14 cellular contexts compared by ENCODE assay signal in genomic region chr4:185196437-185196836, GRCh38. TPM values are rescaled to one million over a fixed set of nuclear protein-coding genes. Genes with fewer than 3 reads are reported as not detected.
DNase-seq lines count a peak whose midpoint lies in the region; ATAC-seq and TF ChIP-seq lines count a peak whose summit lies in the region.
"Had no signal": no experiment of that assay in that cellular context is flagged by ENCODE, and none has a peak within 500 bp of the region (broad histone marks: within the 10 kb centered on the region; RNA-seq: fewer than 3 reads in every experiment).

No MANE protein-coding gene starts in this region.

- CTCF ChIA-PET in PC-9 (lab: Charles Lee): interaction anchor here (0.6 to 1.0 kb wide), 3 partner anchors 12 to 149 kb away, joined by 4 to 11 read pairs (median 4); no protein-coding TSS in a partner anchor

- peaks cover 14% of the 10 kb centered on the region for H3F3A ChIP-seq in PC-9 (ENCODE audit: insufficient read depth, low read depth)

- no peak overlapping the region for H3K4me3 ChIP-seq in PC-9
- H3K4me3 ChIP-seq: GM12878 had no signal

- peaks cover 27% of the 10 kb centered on the region for H3K4me1 Mint-ChIP-seq in activated naive CD8-positive, alpha-beta T cell treated with anti-CD3 and anti-CD28 coated beads, Interleukin-2, amount 50 U/mL, for 24 hours
- peaks cover 27% of the 10 kb centered on the region for H3K4me1 Mint-ChIP-seq in activated naive CD8-positive, alpha-beta T cell treated with anti-CD3 and anti-CD28 coated beads for 36 hours

- no peaks in the 10 kb centered on the region for H3K36me3 ChIP-seq in PC-9 (ENCODE audit: low read depth)

- no peak overlapping the region for H3K4me3 Mint-ChIP-seq in activated naive CD8-positive, alpha-beta T cell treated with anti-CD3 and anti-CD28 coated beads, Interleukin-2, amount 50 U/mL, for 24 hours
- no peak overlapping the region for H3K4me3 Mint-ChIP-seq in activated naive CD8-positive, alpha-beta T cell treated with anti-CD3 and anti-CD28 coated beads for 36 hours
- H3K4me3 Mint-ChIP-seq: CD4-positive, alpha-beta memory T cell had no signal

- no peak for DNase-seq in activated naive CD8-positive, alpha-beta T cell treated with anti-CD3 and anti-CD28 coated beads, Interleukin-2, amount 50 U/mL, for 24 hours
- no peak for DNase-seq in activated naive CD8-positive, alpha-beta T cell treated with anti-CD3 and anti-CD28 coated beads for 36 hours
- DNase-seq in PC-9 (peak; percentile 26 to 88), NCI-H128 (lab: John Stamatoyannopoulos, UW; ENCODE audit: unreplicated experiment) (no peak), middle frontal gyrus (ENCODE audit: extremely low spot score, low spot score) (no peak)
- DNase-seq in activated CD4-positive, CD25-positive, alpha-beta regulatory T cell (lab: John Stamatoyannopoulos, UW): no peak
- DNase-seq: ACHN; C1 segment of cervical spinal cord; CD4-positive, alpha-beta memory T cell; DMS79; HCEC 1CT had no signal

- intact Hi-C loops in PC-9 (cut with micrococcal nuclease; ENCODE audit: unreplicated experiment): no loop called here

- POLR2A ChIA-PET in PC-9 (lab: Charles Lee; ENCODE audit: unreplicated experiment): interaction anchor here (0.6 to 0.7 kb wide), 3 partner anchors 151 to 208 kb away, joined by 4 to 11 read pairs (median 7); no protein-coding TSS in a partner anchor

- peaks cover 46% of the 10 kb centered on the region for H3K79me2 ChIP-seq in PC-9 (ENCODE audit: low read depth)

- no peaks in the 10 kb centered on the region for H3K9me3 Mint-ChIP-seq in activated naive CD8-positive, alpha-beta T cell treated with anti-CD3 and anti-CD28 coated beads, Interleukin-2, amount 50 U/mL, for 24 hours
- H3K9me3 Mint-ChIP-seq in activated naive CD8-positive, alpha-beta T cell treated with anti-CD3 and anti-CD28 coated beads for 36 hours: no peaks in the 10 kb centered on the region
- H3K9me3 Mint-ChIP-seq: CD4-positive, alpha-beta memory T cell had no signal

- H3K27me3 ChIP-seq in PC-9 (ENCODE audit: insufficient read depth, low read depth): no peaks in the 10 kb centered on the region

- BruUV-seq in PC-9 (replicated peaks; lab: Mats Ljungman, UMichigan): no TSS peak

- H2AFZ ChIP-seq in PC-9: no peak overlapping the region

- no peaks in the 10 kb centered on the region for H4K20me1 ChIP-seq in PC-9 (ENCODE audit: insufficient read depth)

- H3K4me1 ChIP-seq in PC-9 (replicated peaks; ENCODE audit: insufficient read depth): peaks cover 29% of the 10 kb centered on the region

- H3K9me2 ChIP-seq in PC-9 (ENCODE audit: insufficient read depth): no peaks in the 10 kb centered on the region

- peak overlapping the region; percentile 53 for H3K27ac ChIP-seq in PC-9
- peak overlapping the region; percentile 30 for H3K27ac ChIP-seq in VCaP
- H3K27ac ChIP-seq: HL-60 had no signal

- peak; percentile 43 for ATAC-seq in activated naive CD8-positive, alpha-beta T cell treated with anti-CD3 and anti-CD28 coated beads, Interleukin-2, amount 50 U/mL, for 24 hours
- ATAC-seq: GM12878 had no signal

- peaks cover 24% of the 10 kb centered on the region for H3K36me3 Mint-ChIP-seq in activated naive CD8-positive, alpha-beta T cell treated with anti-CD3 and anti-CD28 coated beads, Interleukin-2, amount 50 U/mL, for 24 hours (ENCODE audit: low read depth)
- H3K36me3 Mint-ChIP-seq in activated naive CD8-positive, alpha-beta T cell treated with anti-CD3 and anti-CD28 coated beads for 36 hours: peaks cover 20% of the 10 kb centered on the region

- 0 out of 2 replicates have a peak overlapping the region, but pooled peaks have one; percentile 27 for H3K4me2 ChIP-seq in PC-9

- H3K27ac Mint-ChIP-seq in activated naive CD8-positive, alpha-beta T cell treated with anti-CD3 and anti-CD28 coated beads, Interleukin-2, amount 50 U/mL, for 24 hours: no peak overlapping the region
- no peak overlapping the region for H3K27ac Mint-ChIP-seq in activated naive CD8-positive, alpha-beta T cell treated with anti-CD3 and anti-CD28 coated beads for 36 hours

- H3K9me3 ChIP-seq in PC-9 (ENCODE audit: insufficient read depth, low read depth): no peaks in the 10 kb centered on the region

- H3K27me3 Mint-ChIP-seq in activated naive CD8-positive, alpha-beta T cell treated with anti-CD3 and anti-CD28 coated beads, Interleukin-2, amount 50 U/mL, for 24 hours: no peaks in the 10 kb centered on the region
- no peaks in the 10 kb centered on the region for H3K27me3 Mint-ChIP-seq in activated naive CD8-positive, alpha-beta T cell treated with anti-CD3 and anti-CD28 coated beads for 36 hours
- H3K27me3 Mint-ChIP-seq: CD4-positive, alpha-beta memory T cell had no signal

- TF ChIP-seq CTCF in PC-9 (conservative IDR thresholded peaks at IDR 0.05): no peak
- no peak for TF ChIP-seq CTCF in VCaP (conservative IDR thresholded peaks at IDR 0.05)

RNA-seq across cellular contexts. Expression of gene CFAP97, which starts 7.4 kb away (rescaled TPM):
- 10 to 100 TPM; 49.2 to 49.3 TPM for total RNA-seq in activated naive CD8-positive, alpha-beta T cell treated with anti-CD3 and anti-CD28 coated beads for 36 hours
- 33.4 and 48.2 TPM in 2 replicates for total RNA-seq in PC-9 (2021)

RNA-seq across cellular contexts. Expression of gene SNX25, which starts 13.0 kb away (rescaled TPM):
- total RNA-seq in activated naive CD8-positive, alpha-beta T cell treated with anti-CD3 and anti-CD28 coated beads for 36 hours: 10 to 100 TPM; 12.4 to 14.3 TPM
- 18.0 and 20.1 TPM in 2 replicates for total RNA-seq in PC-9 (2021)

RNA-seq across cellular contexts. Expression of gene SLC25A4, which starts 53.4 kb away (rescaled TPM):
- total RNA-seq in activated naive CD8-positive, alpha-beta T cell treated with anti-CD3 and anti-CD28 coated beads for 36 hours: 1 to 10 TPM; 7.6 to 7.8 TPM
- total RNA-seq in PC-9 (2021): 15.6 and 15.9 TPM in 2 replicates

Comparison
In these comparisons a context has a peak if more than half of its experiments do, and no peak if none do; other contexts are left out.
1. DNase-seq: peak in PC-9 (2 of 2); none in activated naive CD8-positive, alpha-beta T cell treated with anti-CD3 and anti-CD28 coated beads, Interleukin-2, amount 50 U/mL, for 24 hours (single experiment), activated naive CD8-positive, alpha-beta T cell treated with anti-CD3 and anti-CD28 coated beads for 36 hours (single experiment), NCI-H128 (single experiment), middle frontal gyrus (single experiment) and activated CD4-positive, CD25-positive, alpha-beta regulatory T cell (0 of 4).